1 cellular context compared by ENCODE assay signal in genomic region chr12:43208221-43208620, GRCh38.
TF ChIP-seq lines count a peak whose summit lies in the region.

No MANE protein-coding gene starts in this region.

TF ChIP-seq in HEK293T, 16 proteins besides CTCF, POLR2A, EP300 and RAD21 (continued from another document):
- no peak for TF ChIP-seq PKNOX1 (IDR thresholded peaks at IDR 0.05)
- TF ChIP-seq SP1 (IDR thresholded peaks at IDR 0.05) = no peak
